ENCODE assay signal across 35 cellular contexts in the genomic region with DNA sequence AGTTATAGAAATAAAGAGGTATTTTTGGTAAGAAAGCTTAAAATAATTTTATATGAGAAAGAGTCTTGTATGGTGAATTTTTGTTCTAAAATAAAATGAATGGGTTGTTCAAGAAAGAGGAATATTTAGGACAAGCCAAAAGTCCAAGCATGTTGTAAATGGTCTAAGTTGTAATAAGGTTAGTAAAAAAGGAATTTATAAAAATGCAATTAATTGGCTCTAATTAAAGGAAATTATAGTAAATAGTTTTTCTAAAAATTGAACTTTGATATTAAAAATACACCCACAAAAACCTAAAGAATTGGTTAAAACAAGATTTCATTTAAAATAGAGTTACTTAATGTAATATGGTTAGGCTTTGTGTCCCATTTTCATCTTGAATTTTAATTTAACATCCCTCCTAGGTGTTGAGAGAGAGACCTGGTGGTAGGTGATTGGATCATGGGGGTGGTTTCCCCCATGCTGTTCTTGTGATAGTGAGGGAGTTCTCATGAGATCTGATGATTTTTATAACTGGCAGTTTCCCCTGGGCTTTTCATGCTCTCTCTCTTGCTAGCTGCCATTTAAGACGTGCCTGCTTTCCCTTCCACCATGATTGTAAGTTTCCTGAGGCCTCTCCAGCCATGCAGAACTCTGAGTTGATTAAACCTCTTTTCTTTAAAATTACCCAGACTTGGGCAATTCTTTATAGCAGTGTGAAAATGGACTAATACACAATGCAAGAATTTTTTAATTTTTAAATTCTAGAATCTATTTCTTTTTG. TPM values are rescaled to one million over a fixed set of nuclear protein-coding genes. Genes with fewer than 3 reads are reported as not detected.
"Had no signal": no experiment of that assay in that cellular context is flagged by ENCODE, and none has a peak within 500 bp of the region (broad histone marks: within the 10 kb centered on the region; RNA-seq: fewer than 3 reads in every experiment).

No MANE protein-coding gene starts in this region.

- H3K36me3 Mint-ChIP-seq: naive thymus-derived CD4-positive, alpha-beta T cell; neural progenitor cell; stimulated activated effector memory CD8-positive, alpha-beta T cell treated with anti-CD3 and anti-CD28 coated beads, Interleukin-12 subunit alpha, Interleukin-12 subunit beta, amount 100 ng/mL, for 72 hours had no signal

- H3K4me3 ChIP-seq: dorsolateral prefrontal cortex, gastrocnemius medialis, left lung, neural progenitor cell, sigmoid colon, stomach, thyroid gland, vagina had no signal

- H3K79me2 ChIP-seq: parathyroid adenoma had no signal

- H3K9me3 Mint-ChIP-seq: stimulated activated effector memory CD8-positive, alpha-beta T cell treated with anti-CD3 and anti-CD28 coated beads, Interleukin-12 subunit alpha, Interleukin-12 subunit beta, amount 100 ng/mL, for 72 hours had no signal

- H3K9ac ChIP-seq: neural progenitor cell, parathyroid adenoma had no signal

- DNase-seq: dorsolateral prefrontal cortex; effector CD4-positive, alpha-beta T cell; foreskin fibroblast; gastrocnemius medialis; head of caudate nucleus; left cardiac atrium; left lung; mesenchymal stem cell; midbrain; naive thymus-derived CD4-positive, alpha-beta T cell; sigmoid colon; stimulated activated CD4-positive, alpha-beta T cell treated with anti-CD3 and anti-CD28 coated beads, Interleukin-2, amount 100 ng/mL, for 24 hours; stimulated activated CD4-positive, alpha-beta T cell treated with anti-CD3 and anti-CD28 coated beads, Interleukin-4, amount 100 ng/mL, for 24 hours; stimulated activated naive CD4-positive, alpha-beta T cell treated with Interleukin-2 at 50 U/mL for 16 hours; stomach; thyroid gland; trophoblast cell had no signal

- H3K27me3 ChIP-seq: dorsolateral prefrontal cortex, gastrocnemius medialis, left lung, neural progenitor cell, sigmoid colon, stomach, thyroid gland, vagina had no signal

- H3K4me1 ChIP-seq: gastrocnemius medialis, left lung, neural progenitor cell, parathyroid adenoma, sigmoid colon, stomach, thyroid gland, vagina had no signal

- H3K4me2 ChIP-seq: neural progenitor cell had no signal

- H3K4me1 Mint-ChIP-seq: naive thymus-derived CD4-positive, alpha-beta T cell; nephron; neural progenitor cell; stimulated activated effector memory CD8-positive, alpha-beta T cell treated with anti-CD3 and anti-CD28 coated beads, Interleukin-12 subunit alpha, Interleukin-12 subunit beta, amount 100 ng/mL, for 72 hours had no signal

- H3K4me3 Mint-ChIP-seq: naive thymus-derived CD4-positive, alpha-beta T cell; nephron; neural progenitor cell; stimulated activated effector memory CD8-positive, alpha-beta T cell treated with anti-CD3 and anti-CD28 coated beads, Interleukin-12 subunit alpha, Interleukin-12 subunit beta, amount 100 ng/mL, for 72 hours had no signal

- H3K27ac ChIP-seq: dorsolateral prefrontal cortex, epithelial cell of prostate, gastrocnemius medialis, left lung, neural progenitor cell, parathyroid adenoma, sigmoid colon, stomach, thyroid gland, vagina had no signal

- H3K36me3 ChIP-seq: gastrocnemius medialis, left lung, neural progenitor cell, sigmoid colon, stomach, thyroid gland, vagina had no signal

- H3K27ac Mint-ChIP-seq: naive thymus-derived CD4-positive, alpha-beta T cell; nephron; neural progenitor cell; progenitor cell of endocrine pancreas had no signal

- H3K9me3 ChIP-seq: gastrocnemius medialis, sigmoid colon, thyroid gland, vagina had no signal

- H2AFZ ChIP-seq: neural progenitor cell, parathyroid adenoma had no signal

- H3K27me3 Mint-ChIP-seq: progenitor cell of endocrine pancreas had no signal

- ATAC-seq: esophagus mucosa; gastrocnemius medialis; left cardiac atrium; left lung; naive thymus-derived CD4-positive, alpha-beta T cell; stimulated activated effector memory CD8-positive, alpha-beta T cell treated with anti-CD3 and anti-CD28 coated beads, Interleukin-12 subunit alpha, Interleukin-12 subunit beta, amount 100 ng/mL, for 72 hours had no signal

RNA-seq across cellular contexts. Expression of a gene that starts 25.3 kb away (rescaled TPM):
- total RNA-seq: lung microvascular endothelial cell; naive thymus-derived CD4-positive, alpha-beta T cell had no signal
- polyA plus RNA-seq: naive thymus-derived CD4-positive, alpha-beta T cell had no signal

RNA-seq across cellular contexts. Expression of a gene that starts 32.9 kb away (rescaled TPM):
- total RNA-seq: esophagus mucosa; gastrocnemius medialis; glomerular endothelial cell; kidney epithelial cell; left cardiac atrium; left lung; lower leg skin; lung microvascular endothelial cell; mucosa of gallbladder; naive thymus-derived CD4-positive, alpha-beta T cell; osteoblast; progenitor cell of endocrine pancreas; sigmoid colon; skeletal muscle tissue; stomach; subcutaneous adipose tissue; temporal lobe; thyroid gland; ureter; vagina had no signal
- polyA plus RNA-seq: naive thymus-derived CD4-positive, alpha-beta T cell; sigmoid colon; stomach had no signal

RNA-seq across cellular contexts. Expression of a gene that starts 33.1 kb away (rescaled TPM):
- polyA plus RNA-seq: naive thymus-derived CD4-positive, alpha-beta T cell had no signal
